8 cellular contexts compared by ENCODE assay signal in the genomic region with DNA sequence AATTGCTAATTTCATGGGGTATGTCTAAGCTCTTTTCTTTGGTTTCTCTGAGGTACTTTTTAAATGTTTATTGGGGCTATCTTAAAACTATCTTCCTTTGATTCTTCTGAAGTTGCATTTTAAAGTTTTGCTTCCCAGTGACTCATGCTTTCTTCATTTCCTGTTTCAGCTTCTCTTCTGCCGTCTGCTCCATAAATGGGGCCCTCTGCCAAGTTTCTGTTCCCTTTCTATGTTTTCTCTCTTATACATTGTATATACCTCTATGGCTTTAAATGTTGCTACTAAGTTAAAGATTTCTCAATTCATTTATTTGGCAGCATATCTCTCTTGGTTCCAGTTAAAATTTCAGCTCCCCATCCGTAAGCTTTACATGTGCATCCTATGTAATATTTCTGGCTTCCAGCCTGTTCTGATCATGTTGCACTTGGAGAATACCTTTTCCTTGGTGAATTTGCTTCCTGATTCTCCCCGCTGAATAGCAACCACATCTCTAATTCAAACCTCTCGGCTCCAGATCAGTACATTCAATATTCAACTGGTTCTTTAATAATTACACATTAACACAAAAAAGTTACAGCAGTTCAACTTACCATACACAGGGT.
DNase-seq lines count a peak whose midpoint lies in the region; ATAC-seq and FAIRE-seq lines count a peak whose summit lies in the region.

No MANE protein-coding gene starts in this region.

- H3K4me1 Mint-ChIP-seq in effector memory CD8-positive, alpha-beta T cell (ENCODE audit: low read depth in 2 of 2) = peaks cover 18 to 26% of the 10 kb centered on the region in 2 donors

- H3K9me3 Mint-ChIP-seq in effector memory CD8-positive, alpha-beta T cell = no peaks in the 10 kb centered on the region

- no peaks in the 10 kb centered on the region for H3K27me3 Mint-ChIP-seq in effector memory CD8-positive, alpha-beta T cell

- H3K4me3 Mint-ChIP-seq in effector memory CD8-positive, alpha-beta T cell = no peak overlapping the region

- H3K27ac Mint-ChIP-seq in effector memory CD8-positive, alpha-beta T cell = peak overlapping the region in 1 of 2 donors; percentile 3

- FAIRE-seq in RCC 7860 (lab: Jason Lieb, UNC) = peak; percentile 54

- peak; percentile 62 for DNase-seq in AG08396 (ENCODE audit: low spot score)
- DNase-seq in RCC 7860 (ENCODE audit: low spot score) = peak; percentile 34
- no peak for DNase-seq in effector memory CD8-positive, alpha-beta T cell
- peak; percentile 63 for DNase-seq in pulmonary artery endothelial cell (ENCODE audit: low read depth, low spot score)
- no peak for DNase-seq in mesenteric fat pad (ENCODE audit: low spot score)
- DNase-seq in NCI-H446 (lab: John Stamatoyannopoulos, UW) = no peak

- no peaks in the 10 kb centered on the region for H3K36me3 Mint-ChIP-seq in effector memory CD8-positive, alpha-beta T cell (ENCODE audit: insufficient read depth)

- ATAC-seq in GM18868 (IDR thresholded peaks at IDR 0.05; ENCODE audit: unreplicated experiment) = peak; percentile 82
- peak; percentile 79 for ATAC-seq in HG03060 (IDR thresholded peaks at IDR 0.05; ENCODE audit: low read depth, unreplicated experiment)
- ATAC-seq in effector memory CD8-positive, alpha-beta T cell (replicated peaks) = peak; percentile 27

Comparison
In these comparisons a context has a peak if more than half of its experiments do, and no peak if none do; other contexts are left out.
1. DNase-seq: peak in AG08396 (single experiment), RCC 7860 (single experiment) and pulmonary artery endothelial cell (single experiment); none in effector memory CD8-positive, alpha-beta T cell (0 of 3), mesenteric fat pad (single experiment) and NCI-H446 (0 of 2).
2. ATAC-seq: peak in every context shown above with its lines; median percentile 82 in GM18868; 79 in HG03060; 27 in effector memory CD8-positive, alpha-beta T cell.